ENCODE assay signal across 2 cellular contexts in genomic region chr12:1499351-1499750, GRCh38.
TF ChIP-seq lines count a peak whose summit lies in the region.

No MANE protein-coding gene starts in this region.

TF ChIP-seq in IMR-90, 13 proteins besides CTCF, POLR2A, EP300 and RAD21 (continued from another document):
- TF ChIP-seq FOS (IDR thresholded peaks at IDR 0.05; ENCODE audit: low read depth, low read length) (no peak), SMC3 (IDR thresholded peaks at IDR 0.05; ENCODE audit: low read depth, low read length) (no peak), NFE2L2 (IDR thresholded peaks at IDR 0.05; ENCODE audit: low read depth, low read length) (no peak), RFX5 (IDR thresholded peaks at IDR 0.05; ENCODE audit: low read depth, low read length) (no peak), MAFK (IDR thresholded peaks at IDR 0.05; ENCODE audit: low read depth, low read length) (no peak), MAZ (IDR thresholded peaks at IDR 0.05; ENCODE audit: borderline replicate concordance, low read depth, low read length) (no peak), MXI1 (IDR thresholded peaks at IDR 0.05; ENCODE audit: borderline replicate concordance, low read depth, low read length) (no peak), BHLHE40 (IDR thresholded peaks at IDR 0.05; ENCODE audit: low read depth, low read length) (no peak), RCOR1 (IDR thresholded peaks at IDR 0.05; ENCODE audit: insufficient replicate concordance, low read length) (no peak)
- TF ChIP-seq, protein P1, sequence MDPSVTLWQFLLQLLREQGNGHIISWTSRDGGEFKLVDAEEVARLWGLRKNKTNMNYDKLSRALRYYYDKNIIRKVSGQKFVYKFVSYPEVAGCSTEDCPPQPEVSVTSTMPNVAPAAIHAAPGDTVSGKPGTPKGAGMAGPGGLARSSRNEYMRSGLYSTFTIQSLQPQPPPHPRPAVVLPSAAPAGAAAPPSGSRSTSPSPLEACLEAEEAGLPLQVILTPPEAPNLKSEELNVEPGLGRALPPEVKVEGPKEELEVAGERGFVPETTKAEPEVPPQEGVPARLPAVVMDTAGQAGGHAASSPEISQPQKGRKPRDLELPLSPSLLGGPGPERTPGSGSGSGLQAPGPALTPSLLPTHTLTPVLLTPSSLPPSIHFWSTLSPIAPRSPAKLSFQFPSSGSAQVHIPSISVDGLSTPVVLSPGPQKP (IDR thresholded peaks at IDR 0.05; ENCODE audit: borderline replicate concordance, low read depth, low read length) = no peak
- TF ChIP-seq, protein P2, sequence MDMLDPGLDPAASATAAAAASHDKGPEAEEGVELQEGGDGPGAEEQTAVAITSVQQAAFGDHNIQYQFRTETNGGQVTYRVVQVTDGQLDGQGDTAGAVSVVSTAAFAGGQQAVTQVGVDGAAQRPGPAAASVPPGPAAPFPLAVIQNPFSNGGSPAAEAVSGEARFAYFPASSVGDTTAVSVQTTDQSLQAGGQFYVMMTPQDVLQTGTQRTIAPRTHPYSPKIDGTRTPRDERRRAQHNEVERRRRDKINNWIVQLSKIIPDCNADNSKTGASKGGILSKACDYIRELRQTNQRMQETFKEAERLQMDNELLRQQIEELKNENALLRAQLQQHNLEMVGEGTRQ (IDR thresholded peaks at IDR 0.05; ENCODE audit: low read depth, low read length) = no peak

TF ChIP-seq in K562, 482 proteins besides CTCF, POLR2A, EP300 and RAD21 (continued from another document):
- TF ChIP-seq, protein P3, sequence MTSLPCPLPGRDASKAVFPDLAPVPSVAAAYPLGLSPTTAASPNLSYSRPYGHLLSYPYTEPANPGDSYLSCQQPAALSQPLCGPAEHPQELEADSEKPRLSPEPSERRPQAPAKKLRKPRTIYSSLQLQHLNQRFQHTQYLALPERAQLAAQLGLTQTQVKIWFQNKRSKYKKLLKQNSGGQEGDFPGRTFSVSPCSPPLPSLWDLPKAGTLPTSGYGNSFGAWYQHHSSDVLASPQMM (CRISPR knock-in tag; IDR thresholded peaks at IDR 0.05) = no peak
- TF ChIP-seq WHSC1 (IDR thresholded peaks at IDR 0.05; ENCODE audit: low read length) = no peak
- TF ChIP-seq POLR2B (IDR thresholded peaks at IDR 0.05; ENCODE audit: low read depth, partially characterized antibody) = no peak
- no peak for TF ChIP-seq ELF1 (tag; IDR thresholded peaks at IDR 0.05)
- no peak for TF ChIP-seq GATA2 (CRISPR knock-in tag; IDR thresholded peaks at IDR 0.05)
- TF ChIP-seq ZNF398 (CRISPR knock-in tag; IDR thresholded peaks at IDR 0.05) = no peak
- TF ChIP-seq GTF3C2 (IDR thresholded peaks at IDR 0.05; ENCODE audit: borderline replicate concordance, extremely low read depth, insufficient read length) = no peak
- TF ChIP-seq ZNF121 (CRISPR knock-in tag; conservative IDR thresholded peaks at IDR 0.05) = no peak
- TF ChIP-seq SMAD3 (CRISPR knock-in tag; conservative IDR thresholded peaks at IDR 0.05) = no peak
- TF ChIP-seq TAF15 (IDR thresholded peaks at IDR 0.05; ENCODE audit: low read depth, low read length) = no peak
- no peak for TF ChIP-seq HEY1 (CRISPR knock-in tag; IDR thresholded peaks at IDR 0.05; ENCODE audit: borderline replicate concordance)
- TF ChIP-seq JUND (IDR thresholded peaks at IDR 0.05; ENCODE audit: borderline replicate concordance, low read depth, low read length) = no peak
- no peak for TF ChIP-seq JUND (tag; IDR thresholded peaks at IDR 0.05; ENCODE audit: borderline replicate concordance, low read depth, low read length)
- no peak for TF ChIP-seq ZNF23 (CRISPR knock-in tag; IDR thresholded peaks at IDR 0.05)
- no peak for TF ChIP-seq BCOR (IDR thresholded peaks at IDR 0.05)
- TF ChIP-seq RBM25 (IDR thresholded peaks at IDR 0.05; ENCODE audit: low read depth, low read length, severe bottlenecking) = no peak
- no peak for TF ChIP-seq ZNF584 (CRISPR knock-in tag; IDR thresholded peaks at IDR 0.05; ENCODE audit: low read depth)
- TF ChIP-seq GTF2E2 (tag; IDR thresholded peaks at IDR 0.05) = no peak
TF ChIP-seq in K562: peak in this region for 0.
